ENCODE assay signal across 11 cellular contexts in the genomic region with DNA sequence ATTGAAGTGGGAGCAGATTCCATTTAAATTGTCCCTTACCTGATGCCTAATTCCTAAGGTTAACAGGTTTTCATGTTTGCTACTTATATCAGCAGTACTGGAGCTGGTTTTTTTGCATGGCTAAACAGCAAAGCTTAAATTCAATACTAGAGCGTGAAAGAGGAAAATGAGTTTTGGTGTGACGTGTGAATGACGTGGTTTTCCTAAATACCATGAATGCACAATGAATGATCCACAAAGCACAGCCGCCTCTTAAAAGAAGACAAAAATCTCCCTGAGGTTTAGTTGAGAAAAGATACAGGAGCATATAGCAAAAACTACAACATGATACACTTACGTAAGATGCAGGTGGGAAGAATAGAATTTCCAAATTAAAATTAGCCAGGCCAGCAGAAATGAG.
"Had no signal": no experiment of that assay in that cellular context is flagged by ENCODE, and none has a peak within 500 bp of the region (broad histone marks: within the 10 kb centered on the region; RNA-seq: fewer than 3 reads in every experiment).

No MANE protein-coding gene starts in this region.

- H3K27ac Mint-ChIP-seq: GM23338, H9, HFFc6 had no signal

- H3K9me3 Mint-ChIP-seq: GM23338 had no signal

- H2AFZ ChIP-seq: GM23248, GM23338 had no signal

- H3K36me3 ChIP-seq: HAP-1 had no signal

- H3K27ac ChIP-seq: GM23248 had no signal

- H3K9ac ChIP-seq: GM23248 had no signal

- H3K9me3 ChIP-seq: HAP-1 had no signal

- H3K4me1 ChIP-seq: HAP-1 had no signal

- H3K4me2 ChIP-seq: GM23338 had no signal

- H3K4me3 ChIP-seq: GM23248, GM23338, HAP-1 had no signal

- ATAC-seq: GM23338, HCT116 had no signal

- DNase-seq: GM23248, GOT3, H7, H9, HCEC 1CT, HFFc6 had no signal

- FAIRE-seq: H1, H54 had no signal

- H3K4me3 Mint-ChIP-seq: GM23338, H9, HFFc6 had no signal
